ENCODE assay signal across 8 cellular contexts in the genomic region with DNA sequence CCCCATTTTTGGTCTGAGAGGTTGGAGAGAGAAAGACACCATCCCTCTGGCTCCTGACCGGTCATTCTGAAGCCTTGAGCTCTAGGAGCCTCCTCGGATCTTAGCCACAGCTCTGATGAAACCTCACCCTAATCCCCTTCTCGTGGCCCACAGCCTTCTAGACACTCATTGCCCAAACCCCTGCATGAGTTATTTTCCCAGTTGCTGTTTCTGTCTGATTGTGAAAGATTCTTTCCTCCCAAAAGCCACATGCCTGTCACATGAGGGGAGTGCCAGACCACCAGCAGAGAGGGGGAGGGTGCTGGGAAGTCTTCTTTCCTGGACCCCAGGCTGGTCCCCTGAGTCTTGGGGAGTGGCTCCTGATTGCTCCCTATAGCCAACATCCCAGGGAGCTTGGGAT. TPM values are rescaled to one million over a fixed set of nuclear protein-coding genes. Genes with fewer than 3 reads are reported as not detected.
DNase-seq lines count a peak whose midpoint lies in the region; ATAC-seq lines count a peak whose summit lies in the region.

No MANE protein-coding gene starts in this region.

- peaks cover 53% of the 10 kb centered on the region for H3K4me1 Mint-ChIP-seq in activated naive CD8-positive, alpha-beta T cell treated with anti-CD3 and anti-CD28 coated beads for 36 hours

- DNase-seq in AML-193 (lab: John Stamatoyannopoulos, UW) (peak; percentile 69 to 75), medulla oblongata (ENCODE audit: extremely low spot score) (peak; percentile 82), HK-2 (ENCODE audit: unreplicated experiment) (no peak)
- DNase-seq in activated naive CD8-positive, alpha-beta T cell treated with anti-CD3 and anti-CD28 coated beads for 36 hours = no peak
- DNase-seq in stimulated activated CD4-positive, alpha-beta T cell treated with anti-CD3 and anti-CD28 coated beads, Interleukin-12 subunit alpha, Interleukin-12 subunit beta, amount 100 ng/mL, for 4 hours = no peak

- H3K27ac Mint-ChIP-seq in activated naive CD8-positive, alpha-beta T cell treated with anti-CD3 and anti-CD28 coated beads for 36 hours = peak overlapping the region; percentile 85

- H3K4me3 Mint-ChIP-seq in activated naive CD8-positive, alpha-beta T cell treated with anti-CD3 and anti-CD28 coated beads for 36 hours = no peak overlapping the region

- no peaks in the 10 kb centered on the region for H3K27me3 Mint-ChIP-seq in activated naive CD8-positive, alpha-beta T cell treated with anti-CD3 and anti-CD28 coated beads for 36 hours

- ATAC-seq in HG02610 (IDR thresholded peaks at IDR 0.05; ENCODE audit: unreplicated experiment) = peak; percentile 25
- ATAC-seq in GM21619 (IDR thresholded peaks at IDR 0.05; ENCODE audit: unreplicated experiment) = no peak
- no peak for ATAC-seq in GM19463 (IDR thresholded peaks at IDR 0.05; ENCODE audit: unreplicated experiment)

- no peaks in the 10 kb centered on the region for H3K36me3 Mint-ChIP-seq in activated naive CD8-positive, alpha-beta T cell treated with anti-CD3 and anti-CD28 coated beads for 36 hours

- H3K9me3 Mint-ChIP-seq in activated naive CD8-positive, alpha-beta T cell treated with anti-CD3 and anti-CD28 coated beads for 36 hours = no peaks in the 10 kb centered on the region

RNA-seq across cellular contexts. Expression of a gene that starts 17.6 kb away (rescaled TPM):
- 10 to 100 TPM; 31.6 to 35.1 TPM for total RNA-seq in activated naive CD8-positive, alpha-beta T cell treated with anti-CD3 and anti-CD28 coated beads for 36 hours

Comparison
In these comparisons a context has a peak if more than half of its experiments do, and no peak if none do; other contexts are left out.
1. DNase-seq: peak in AML-193 (2 of 2) and medulla oblongata (single experiment); none in activated naive CD8-positive, alpha-beta T cell treated with anti-CD3 and anti-CD28 coated beads for 36 hours (single experiment), HK-2 (single experiment) and stimulated activated CD4-positive, alpha-beta T cell treated with anti-CD3 and anti-CD28 coated beads, Interleukin-12 subunit alpha, Interleukin-12 subunit beta, amount 100 ng/mL, for 4 hours (single experiment).